1 cellular context compared by ENCODE assay signal in genomic region chr2:204145197-204146190, GRCh38.
TF ChIP-seq lines count a peak whose summit lies in the region.

No MANE protein-coding gene starts in this region.

TF ChIP-seq in K562, 482 proteins besides CTCF, POLR2A, EP300 and RAD21 (continued from another document):
- TF ChIP-seq RERE (CRISPR knock-in tag; IDR thresholded peaks at IDR 0.05; ENCODE audit: borderline replicate concordance) (no peak), LEF1 (IDR thresholded peaks at IDR 0.05) (no peak), ELF1 (tag; IDR thresholded peaks at IDR 0.05) (0 out of 2 replicates have a peak, but pooled peaks have one; percentile 20), CEBPG (CRISPR knock-in tag; IDR thresholded peaks at IDR 0.05) (no peak), CEBPG (tag; conservative IDR thresholded peaks at IDR 0.05 in 1 of 2, IDR thresholded peaks at IDR 0.05 in 1 of 2) (0 out of 4 replicates have a peak, but pooled peaks of 1 of the 2 experiments have one; percentile 20), ATF1 (CRISPR knock-in tag; IDR thresholded peaks at IDR 0.05) (no peak), ATF1 (tag; IDR thresholded peaks at IDR 0.05) (peak; percentile 49; the same call in 1 of the 2 replicates), ZKSCAN1 (IDR thresholded peaks at IDR 0.05; ENCODE audit: low read depth, low read length) (no peak), NCOA4 (IDR thresholded peaks at IDR 0.05; ENCODE audit: partially characterized antibody) (no peak)
